ENCODE assay signal across 18 cellular contexts in genomic region chr1:45123358-45123757, GRCh38.
A peak's percentile ranks its signal among the peaks of the same experiment; 100 is the strongest.
DNase-seq lines count a peak whose midpoint lies in the region; TF ChIP-seq lines count a peak whose summit lies in the region.
"Had no signal": no experiment of that assay in that cellular context is flagged by ENCODE, and none has a peak within 500 bp of the region (broad histone marks: within the 10 kb centered on the region; RNA-seq: fewer than 3 reads in every experiment).

No MANE protein-coding gene starts in this region.

- H4K20me1 ChIP-seq in MM.1S (ENCODE audit: insufficient read depth, low read length) = no peaks in the 10 kb centered on the region

- no peak overlapping the region for H3K23ac ChIP-seq in mesendoderm (ENCODE audit: low read length)

- H3K9me3 ChIP-seq in MM.1S (replicated peaks; ENCODE audit: insufficient read depth, low read length) = no peaks in the 10 kb centered on the region
- H3K9me3 ChIP-seq in ectodermal cell (ENCODE audit: control insufficient read depth, low read length) = no peaks in the 10 kb centered on the region
- H3K9me3 ChIP-seq: BE2C had no signal

- no peak overlapping the region for H3K4ac ChIP-seq in mesendoderm (ENCODE audit: low read depth, low read length)

- no peaks in the 10 kb centered on the region for H3K9me2 ChIP-seq in MM.1S (replicated peaks; ENCODE audit: insufficient read depth, low read length)

- no peak overlapping the region for H4K8ac ChIP-seq in mesendoderm (ENCODE audit: low read depth, low read length)

- H3K56ac ChIP-seq in mesendoderm (ENCODE audit: low read length) = no peak overlapping the region

- no peak overlapping the region for H3K18ac ChIP-seq in mesendoderm (ENCODE audit: low read length)

- CTCF ChIA-PET in RWPE1 (lab: Yijun Ruan, JAX) = interaction anchor here (0.7 kb wide), 1 partner anchor 160 kb away, joined by 3 read pairs; no protein-coding TSS in a partner anchor

- H3K4me1 ChIP-seq in MM.1S (ENCODE audit: low read length) (no peaks in the 10 kb centered on the region), ectodermal cell (ENCODE audit: control insufficient read depth, insufficient read depth, low read length) (peaks cover 11% of the 10 kb centered on the region), mesendoderm (ENCODE audit: control insufficient read depth, low read depth, low read length) (peaks cover 4% of the 10 kb centered on the region)
- H3K4me1 ChIP-seq: BE2C had no signal

- H3K36me3 ChIP-seq in MM.1S (replicated peaks; ENCODE audit: insufficient read depth, low read length) (no peaks in the 10 kb centered on the region), ectodermal cell (ENCODE audit: control insufficient read depth, insufficient read depth, low read length) (no peaks in the 10 kb centered on the region), mesendoderm (ENCODE audit: control insufficient read depth, insufficient read depth, low read length) (no peaks in the 10 kb centered on the region)
- H3K36me3 ChIP-seq: BE2C had no signal

- H3F3A ChIP-seq in MM.1S (ENCODE audit: insufficient read depth, low read length) = no peaks in the 10 kb centered on the region

- 90 to 100% methylated on average over 2 of the region's 2 CpGs for WGBS in ectodermal cell, 2 experiments
- no CpG with 5 or more reads among the region's 2 CpGs for WGBS in mesendoderm (ENCODE audit: extremely low coverage, insufficient coverage, low lambda C conversion rate)

- no peaks in the 10 kb centered on the region for H3K79me2 ChIP-seq in MM.1S (ENCODE audit: low read length)
- no peaks in the 10 kb centered on the region for H3K79me2 ChIP-seq in mesendoderm (ENCODE audit: control insufficient read depth, insufficient read depth, low read length)

- H3K27ac ChIP-seq in MM.1S (ENCODE audit: low read length) (no peak overlapping the region), ectodermal cell (ENCODE audit: insufficient read depth, low read depth, low read length, poor library complexity, severe bottlenecking) (peak overlapping the region; percentile 1), mesendoderm (ENCODE audit: low read depth, low read length) (no peak overlapping the region), RWPE1 (no peak overlapping the region)
- H3K27ac ChIP-seq: HL-60 had no signal

- no peak overlapping the region for H3K4me3 ChIP-seq in MM.1S (ENCODE audit: low read length)
- H3K4me3 ChIP-seq in ectodermal cell (ENCODE audit: insufficient read depth, low read depth, low read length) = no peak overlapping the region
- H3K4me3 ChIP-seq in mesendoderm (ENCODE audit: low read length) = no peak overlapping the region
- H3K4me3 ChIP-seq: GM12878 had no signal

- no peak overlapping the region for H2AFZ ChIP-seq in MM.1S (ENCODE audit: low read length)

- H3K4me2 ChIP-seq in MM.1S (ENCODE audit: low read depth, low read length) (no peak overlapping the region), mesendoderm (ENCODE audit: low read length) (no peak overlapping the region)

- H2BK15ac ChIP-seq in mesendoderm (replicated peaks; ENCODE audit: low read depth) = no peak overlapping the region

- H3K27me3 ChIP-seq in MM.1S (replicated peaks; ENCODE audit: insufficient read depth, low read length) = no peaks in the 10 kb centered on the region
- H3K27me3 ChIP-seq in ectodermal cell (ENCODE audit: control insufficient read depth, insufficient read depth, low read length, poor library complexity, severe bottlenecking) = no peaks in the 10 kb centered on the region
- H3K27me3 ChIP-seq in mesendoderm (ENCODE audit: insufficient read depth, low read length, poor library complexity) = no peaks in the 10 kb centered on the region
- H3K27me3 ChIP-seq: BE2C had no signal

- DNase-seq in MM.1S (peak; percentile 6), mesendoderm (peak; percentile 26), RWPE1 (ENCODE audit: low spot score) (no peak), islet precursor cell (no peak), mesenteric fat pad (ENCODE audit: low spot score) (no peak)
- DNase-seq: BE2C; CD4-positive, CD25-positive, alpha-beta regulatory T cell; CD8-positive, alpha-beta memory T cell; COR-L47; DMS 273 treated with DMSO at 0.1 percent for 48 hours; DMS53; DND-41; EL; GOT3; H7 had no signal

- H3K9ac ChIP-seq in MM.1S (ENCODE audit: low read length) (no peak overlapping the region), mesendoderm (ENCODE audit: low read length) (no peak overlapping the region)

- TF ChIP-seq CTCF in MM.1S (IDR thresholded peaks at IDR 0.05; ENCODE audit: low read length) (no peak), RWPE1 (conservative IDR thresholded peaks at IDR 0.05; ENCODE audit: low read depth) (no peak)

- no peaks in the 10 kb centered on the region for H3K79me1 ChIP-seq in mesendoderm (ENCODE audit: low read length)

- POLR2A ChIA-PET in RWPE1 (lab: Yijun Ruan, JAX; ENCODE audit: low non-redundant PET) = no interaction called here

- H2BK120ac ChIP-seq in mesendoderm (ENCODE audit: low read depth, low read length) = no peak overlapping the region

- H2AK5ac ChIP-seq in mesendoderm (ENCODE audit: low read length) = no peak overlapping the region

- no peak overlapping the region for H2BK5ac ChIP-seq in mesendoderm (ENCODE audit: low read length)

- H4K5ac ChIP-seq in mesendoderm (ENCODE audit: low read length) = no peak overlapping the region

Comparison
In these comparisons a context has a peak if more than half of its experiments do, and no peak if none do; other contexts are left out.
1. DNase-seq: peak in MM.1S (single experiment) and mesendoderm (single experiment); none in RWPE1 (single experiment), islet precursor cell (single experiment) and mesenteric fat pad (single experiment).